ENCODE assay signal across 1 cellular context in the genomic region with DNA sequence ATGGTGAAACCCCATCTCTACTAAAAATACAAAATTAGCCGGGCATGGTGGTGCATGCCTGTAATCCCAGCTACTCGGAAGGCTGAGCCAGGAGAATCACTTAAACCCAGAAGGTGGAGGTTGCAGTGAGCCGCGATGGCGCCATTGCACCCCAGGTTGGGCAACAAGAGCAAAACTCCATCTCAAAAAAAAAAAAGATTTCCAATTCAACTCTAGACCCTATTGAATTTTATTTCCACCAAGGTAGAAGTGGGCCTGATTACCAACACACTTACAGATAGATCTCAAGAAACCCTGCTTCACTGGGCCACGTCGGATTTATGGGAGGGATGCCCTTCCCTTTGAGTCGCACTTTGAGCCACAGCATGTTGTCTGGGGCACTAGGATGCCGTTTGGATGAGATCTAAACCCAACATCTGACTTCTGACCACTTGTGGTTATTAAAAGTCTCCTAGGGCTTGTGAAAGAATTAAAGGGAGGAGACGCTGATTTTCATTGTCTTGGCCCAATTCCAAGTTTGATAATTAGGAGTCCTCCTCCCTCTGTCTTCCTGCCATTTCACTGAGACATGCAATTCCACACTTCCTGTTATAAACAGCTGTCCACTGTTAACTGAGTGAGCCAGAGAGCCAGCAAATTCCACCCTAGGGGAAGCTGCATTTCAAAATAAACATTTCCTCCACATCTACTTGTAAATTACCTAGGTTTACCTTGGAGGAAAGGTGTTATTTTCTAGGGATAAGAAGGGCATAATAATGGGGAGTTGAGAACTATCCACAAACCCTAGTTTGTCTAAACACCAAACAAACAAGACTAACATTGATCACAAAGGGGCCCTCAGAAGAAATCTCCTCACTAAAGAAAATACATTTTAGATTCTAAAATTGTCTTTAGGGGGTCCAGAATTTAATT.
TF ChIP-seq lines count a peak whose summit lies in the region.

No MANE protein-coding gene starts in this region.

TF ChIP-seq in K562, 482 proteins besides CTCF, POLR2A, EP300 and RAD21 (continued from another document):
- no peak for TF ChIP-seq ZNF699 (CRISPR knock-in tag; IDR thresholded peaks at IDR 0.05; ENCODE audit: insufficient replicate concordance)
- TF ChIP-seq, protein P1, sequence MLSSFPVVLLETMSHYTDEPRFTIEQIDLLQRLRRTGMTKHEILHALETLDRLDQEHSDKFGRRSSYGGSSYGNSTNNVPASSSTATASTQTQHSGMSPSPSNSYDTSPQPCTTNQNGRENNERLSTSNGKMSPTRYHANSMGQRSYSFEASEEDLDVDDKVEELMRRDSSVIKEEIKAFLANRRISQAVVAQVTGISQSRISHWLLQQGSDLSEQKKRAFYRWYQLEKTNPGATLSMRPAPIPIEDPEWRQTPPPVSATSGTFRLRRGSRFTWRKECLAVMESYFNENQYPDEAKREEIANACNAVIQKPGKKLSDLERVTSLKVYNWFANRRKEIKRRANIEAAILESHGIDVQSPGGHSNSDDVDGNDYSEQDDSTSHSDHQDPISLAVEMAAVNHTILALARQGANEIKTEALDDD (IDR thresholded peaks at IDR 0.05): no peak
- no peak for TF ChIP-seq PML (IDR thresholded peaks at IDR 0.05; ENCODE audit: low read length)
- TF ChIP-seq NCOR1 (IDR thresholded peaks at IDR 0.05): no peak
